ENCODE assay signal across 1 cellular context in genomic region chrX:24464498-24464835, GRCh38.
TF ChIP-seq lines count a peak whose summit lies in the region.

No MANE protein-coding gene starts in this region.

TF ChIP-seq in IMR-90, 13 proteins besides CTCF, POLR2A, EP300 and RAD21 (continued from another document):
- TF ChIP-seq NFE2L2 (IDR thresholded peaks at IDR 0.05; ENCODE audit: low read depth, low read length) (no peak), SMC3 (IDR thresholded peaks at IDR 0.05; ENCODE audit: low read depth, low read length) (no peak), USF2 (IDR thresholded peaks at IDR 0.05; ENCODE audit: low read depth, low read length) (no peak), MXI1 (IDR thresholded peaks at IDR 0.05; ENCODE audit: borderline replicate concordance, low read depth, low read length) (no peak)
